In the genomic region with DNA sequence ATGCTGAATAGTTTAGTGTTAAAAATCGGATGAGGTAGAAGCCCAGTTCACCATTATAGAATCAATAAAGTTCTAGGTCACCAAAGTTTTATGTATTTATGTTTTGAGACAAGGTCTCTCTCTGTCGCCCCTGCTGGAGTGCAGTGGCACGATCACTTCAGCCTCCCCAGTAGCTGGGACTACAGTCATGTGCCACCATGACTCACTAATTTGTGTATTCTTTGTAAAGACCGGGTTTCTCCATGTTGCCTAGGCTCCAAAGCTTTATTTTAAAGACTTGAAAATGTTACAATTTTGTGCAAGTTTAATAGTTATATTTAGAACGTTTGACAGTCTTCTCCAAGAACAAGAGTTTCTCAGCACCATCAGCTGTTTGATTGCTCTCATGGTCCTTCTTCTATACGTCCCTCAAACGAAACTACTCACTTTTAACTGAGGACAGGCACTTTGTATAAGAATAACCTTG, we compare ENCODE assay signal across 8 cellular contexts. TPM values are rescaled to one million over a fixed set of nuclear protein-coding genes. Genes with fewer than 3 reads are reported as not detected.
DNase-seq lines count a peak whose midpoint lies in the region; ATAC-seq, FAIRE-seq and TF ChIP-seq lines count a peak whose summit lies in the region.

No MANE protein-coding gene starts in this region.

- peak; percentile 45 for FAIRE-seq in RCC 7860 (lab: Jason Lieb, UNC)
- no peak for FAIRE-seq in kidney (lab: Jason Lieb, UNC)

- peak overlapping the region; percentile 71 for H3K27ac ChIP-seq in ACC112 (ENCODE audit: low read depth, low read length)
- H3K27ac ChIP-seq in kidney (ENCODE audit: low read depth in 2 of 2, low read length in 2 of 2) = no peak overlapping the region

- DNase-seq in RCC 7860 (ENCODE audit: low spot score) (peak; percentile 40), amniotic stem cell (lab: John Stamatoyannopoulos, UW) (peak; percentile 28), kidney (no peak)
- DNase-seq in stimulated activated naive CD8-positive, alpha-beta T cell treated with anti-CD3 and anti-CD28 coated beads, Interleukin-15, amount 100 ng/mL, for 72 hours = peak; percentile 21 to 38

- H3K27me3 Mint-ChIP-seq in stimulated activated naive CD8-positive, alpha-beta T cell treated with anti-CD3 and anti-CD28 coated beads, Interleukin-15, amount 100 ng/mL, for 72 hours = no peaks in the 10 kb centered on the region

- H3K9ac ChIP-seq in kidney (ENCODE audit: low read length in 2 of 2) = no peak overlapping the region

- H3K4me3 ChIP-seq in ACC112 (ENCODE audit: low read depth, low read length) (no peak overlapping the region), kidney (ENCODE audit: low read length in 2 of 2) (no peak overlapping the region)

- H3K4me3 Mint-ChIP-seq in stimulated activated naive CD8-positive, alpha-beta T cell treated with anti-CD3 and anti-CD28 coated beads, Interleukin-15, amount 100 ng/mL, for 72 hours = no peak overlapping the region

- peak; percentile 87 for ATAC-seq in stimulated activated naive CD8-positive, alpha-beta T cell treated with anti-CD3 and anti-CD28 coated beads, Interleukin-15, amount 100 ng/mL, for 72 hours
- ATAC-seq in HG03175 (IDR thresholded peaks at IDR 0.05; ENCODE audit: unreplicated experiment) (no peak), GM21423 (IDR thresholded peaks at IDR 0.05; ENCODE audit: unreplicated experiment) (no peak)

- no peaks in the 10 kb centered on the region for H3K27me3 ChIP-seq in ACC112 (ENCODE audit: insufficient read depth, low read length)

- no peaks in the 10 kb centered on the region for H3K79me2 ChIP-seq in ACC112 (ENCODE audit: control insufficient read depth, insufficient read depth, low read length, unreplicated experiment)

- intact Hi-C loops in kidney (cut with DNase I) = no loop called here

- peaks cover 6% of the 10 kb centered on the region for H3K4me1 Mint-ChIP-seq in stimulated activated naive CD8-positive, alpha-beta T cell treated with anti-CD3 and anti-CD28 coated beads, Interleukin-15, amount 100 ng/mL, for 72 hours

- peaks cover 9% of the 10 kb centered on the region; the same call in 1 of the 2 replicates for H3K36me3 ChIP-seq in ACC112 (ENCODE audit: insufficient read depth, low read length)
- H3K36me3 ChIP-seq in kidney (ENCODE audit: control insufficient read depth in 1 of 2, insufficient read depth in 2 of 2, low read length in 2 of 2) = peaks cover 4 to 10% of the 10 kb centered on the region in 2 donors

- TF ChIP-seq CTCF in GM12872 (IDR thresholded peaks at IDR 0.05; ENCODE audit: insufficient read depth, low read depth, low read length) = peak; percentile 51
- TF ChIP-seq CTCF in kidney (IDR thresholded peaks at IDR 0.05; ENCODE audit: borderline replicate concordance, extremely low read depth, insufficient read depth) = peak; percentile 4

- H3K9me3 Mint-ChIP-seq in stimulated activated naive CD8-positive, alpha-beta T cell treated with anti-CD3 and anti-CD28 coated beads, Interleukin-15, amount 100 ng/mL, for 72 hours = no peaks in the 10 kb centered on the region

- H3K27ac Mint-ChIP-seq in stimulated activated naive CD8-positive, alpha-beta T cell treated with anti-CD3 and anti-CD28 coated beads, Interleukin-15, amount 100 ng/mL, for 72 hours = no peak overlapping the region

- peak overlapping the region; percentile 67 for H2AFZ ChIP-seq in ACC112 (ENCODE audit: low read length, unreplicated experiment)

- H3K9me3 ChIP-seq in kidney (ENCODE audit: control insufficient read depth in 1 of 2, low read length in 2 of 2) = no peaks in the 10 kb centered on the region

- H3K4me1 ChIP-seq in ACC112 (ENCODE audit: control insufficient read depth, insufficient read depth, low read length, unreplicated experiment) = peaks cover 11% of the 10 kb centered on the region
- H3K4me1 ChIP-seq in kidney (ENCODE audit: control insufficient read depth in 1 of 2, insufficient read depth in 1 of 2, low read depth in 1 of 2, low read length in 2 of 2) = no peaks in the 10 kb centered on the region

RNA-seq across cellular contexts. Expression of gene NDE1, which starts 32.1 kb away (rescaled TPM):
- total RNA-seq in kidney = 31.7 TPM
- 4.6 TPM for polyA plus RNA-seq in kidney (ENCODE audit: insufficient read depth, low read depth, low replicate concordance)

RNA-seq across cellular contexts. Expression of gene MARF1, which starts 39.2 kb away (rescaled TPM):
- 80.7 TPM for total RNA-seq in kidney
- polyA plus RNA-seq in kidney (ENCODE audit: insufficient read depth, low read depth, low replicate concordance) = 17.5 TPM
